Comparison of ENCODE assay signal across 34 cellular contexts in the genomic region with DNA sequence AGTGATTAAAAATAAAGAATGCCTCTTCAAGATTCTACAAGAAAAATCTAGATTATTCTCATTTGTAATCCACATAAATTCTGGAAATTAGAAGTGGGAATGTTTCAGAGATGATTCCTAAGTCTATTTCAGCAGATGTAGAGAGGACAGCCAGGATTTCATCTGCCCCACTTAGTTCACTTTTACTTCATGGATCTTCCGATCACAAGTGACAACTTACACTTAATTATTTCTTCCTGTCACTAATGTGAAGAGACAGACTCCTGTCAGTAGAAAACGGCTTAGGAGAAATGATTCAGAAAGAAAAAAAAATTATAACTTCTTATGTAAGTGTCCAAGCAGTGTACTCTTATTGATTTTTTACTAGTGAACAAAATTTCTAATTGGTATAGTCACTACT.
"Had no signal": no experiment of that assay in that cellular context is flagged by ENCODE, and none has a peak within 500 bp of the region (broad histone marks: within the 10 kb centered on the region; RNA-seq: fewer than 3 reads in every experiment).

No MANE protein-coding gene starts in this region.

- H3K4me3 ChIP-seq: MG63 had no signal

- H3K27ac ChIP-seq: KMS-11 had no signal

- DNase-seq: Karpas-422, Kasumi-1, MG63, MM.1S, MV-4-11, NCI-H1048, NCI-H1092, NCI-H1092 treated with DMSO at 0.1 percent for 48 hours, NCI-H1105, NCI-H1105 treated with DMSO at 0.1 percent for 48 hours, NCI-H1417, NCI-H1417 treated with DMSO at 0.1 percent for 48 hours, NCI-H1436, NCI-H1436 treated with DMSO at 0.1 percent for 48 hours, NCI-H146, NCI-H1694, NCI-H1694 treated with DMSO at 0.1 percent for 48 hours, NCI-H187, NCI-H187 treated with DMSO at 0.1 percent for 48 hours, NCI-H1930, NCI-H2029, NCI-H2029 treated with DMSO at 0.1 percent for 48 hours, NCI-H2081, NCI-H2107, NCI-H2171, NCI-H2171 treated with DMSO at 0.1 percent for 48 hours, NCI-H2227 treated with DMSO at 0.1 percent for 48 hours, NCI-H226, NCI-H345, NCI-H446, NCI-H446 treated with DMSO at 0.1 percent for 48 hours, NCI-H510A, NCI-H510A treated with DMSO at 0.1 percent for 48 hours had no signal

- H3K9me3 ChIP-seq: MG63 had no signal

- H3K27me3 ChIP-seq: MG63 had no signal

- H3K9ac ChIP-seq: KMS-11 had no signal

- H3K36me3 ChIP-seq: MG63 had no signal

- H3K4me2 ChIP-seq: KMS-11 had no signal
